In genomic region chr6:161242779-161243693, GRCh38 we compare ENCODE assay signal across 9 cellular contexts. TPM values are rescaled to one million over a fixed set of nuclear protein-coding genes. Genes with fewer than 3 reads are reported as not detected.
A peak's percentile ranks its signal among the peaks of the same experiment; 100 is the strongest.
DNase-seq lines count a peak whose midpoint lies in the region; ATAC-seq and TF ChIP-seq lines count a peak whose summit lies in the region.
"Had no signal": no experiment of that assay in that cellular context is flagged by ENCODE, and none has a peak within 500 bp of the region (broad histone marks: within the 10 kb centered on the region; RNA-seq: fewer than 3 reads in every experiment).

No MANE protein-coding gene starts in this region.

- TF ChIP-seq CTCF in endothelial cell (IDR thresholded peaks at IDR 0.05; ENCODE audit: unreplicated experiment): no peak

- no peak overlapping the region for H2AFZ ChIP-seq in trophoblast cell (ENCODE audit: insufficient read depth, low read length, poor library complexity)

- no peaks in the 10 kb centered on the region for H3K9me3 Mint-ChIP-seq in CD8-positive, alpha-beta memory T cell
- H3K9me3 Mint-ChIP-seq in T-cell (no peaks in the 10 kb centered on the region), endothelial cell (ENCODE audit: unreplicated experiment) (no peaks in the 10 kb centered on the region)

- no peak overlapping the region for H4K8ac ChIP-seq in trophoblast cell (ENCODE audit: low read depth, low read length)

- H2BK12ac ChIP-seq in trophoblast cell (ENCODE audit: low read length): no peak overlapping the region

- H2BK5ac ChIP-seq in trophoblast cell (ENCODE audit: low read depth, low read length, poor library complexity): no peak overlapping the region

- POLR2A ChIA-PET in CD8-positive, alpha-beta memory T cell (lab: Charles Lee): no interaction called here
- POLR2A ChIA-PET in T-cell (lab: Charles Lee): interaction anchor here in 1 of 2 donors (0.5 to 1.5 kb wide), 7 partner anchors 15 to 128 kb away, joined by 3 to 20 read pairs (median 6); partner anchors contain the start of gene AGPAT4

- H3K27ac ChIP-seq in CD8-positive, alpha-beta memory T cell (ENCODE audit: low read depth, low read length): no peak overlapping the region
- H3K27ac ChIP-seq in trophoblast cell (ENCODE audit: low read depth, low read length): no peak overlapping the region

- no peak overlapping the region for H3K23ac ChIP-seq in trophoblast cell (ENCODE audit: low read length)

- no peak overlapping the region for H4K12ac ChIP-seq in trophoblast cell (ENCODE audit: low read depth, low read length)

- H3K9ac ChIP-seq in trophoblast cell (ENCODE audit: low read length): no peak overlapping the region

- no peak overlapping the region for H3K14ac ChIP-seq in trophoblast cell (ENCODE audit: low read length)

- H3K4me2 ChIP-seq in trophoblast cell (ENCODE audit: low read length): no peak overlapping the region

- no peak overlapping the region for H3K18ac ChIP-seq in trophoblast cell (ENCODE audit: low read length)

- no peaks in the 10 kb centered on the region for H3K4me1 ChIP-seq in CD8-positive, alpha-beta memory T cell (ENCODE audit: insufficient read depth, low read length)
- H3K4me1 ChIP-seq in trophoblast cell (ENCODE audit: control insufficient read depth in 1 of 2, insufficient read depth in 2 of 2, low read length in 2 of 2): no peaks in the 10 kb centered on the region

- H3K4me1 Mint-ChIP-seq in CD8-positive, alpha-beta memory T cell: peaks cover 6 to 12% (median 6%) of the 10 kb centered on the region in 3 donors
- peaks cover 0 to 14% (median 6%) of the 10 kb centered on the region in 3 donors for H3K4me1 Mint-ChIP-seq in T-cell
- peaks cover 13% of the 10 kb centered on the region for H3K4me1 Mint-ChIP-seq in endothelial cell (ENCODE audit: unreplicated experiment)

- H3K4me3 Mint-ChIP-seq in CD8-positive, alpha-beta memory T cell: peak overlapping the region in 6 of 7 donors; percentile 1 to 69 (median 56)
- H3K4me3 Mint-ChIP-seq in T-cell: no peak overlapping the region
- H3K4me3 Mint-ChIP-seq in endothelial cell (ENCODE audit: unreplicated experiment): no peak overlapping the region
- H3K4me3 Mint-ChIP-seq: nephron had no signal

- H4K91ac ChIP-seq in trophoblast cell (ENCODE audit: low read depth, low read length): no peak overlapping the region

- H3K79me2 ChIP-seq in trophoblast cell (ENCODE audit: control insufficient read depth, insufficient read depth, low read length, poor library complexity): no peaks in the 10 kb centered on the region

- peak in 3 of 4 experiments; percentile 50 to 80 (median 77) for ATAC-seq in T-cell (replicated peaks in 1 of 4)
- ATAC-seq in GM18909 (IDR thresholded peaks at IDR 0.05; ENCODE audit: poor library complexity, unreplicated experiment): no peak
- no peak for ATAC-seq in GM21619 (IDR thresholded peaks at IDR 0.05; ENCODE audit: unreplicated experiment)
- no peak for ATAC-seq in HG02759 (IDR thresholded peaks at IDR 0.05; ENCODE audit: unreplicated experiment)

- peak overlapping the region; percentile 4 to 96 (median 89) for H3K27ac Mint-ChIP-seq in CD8-positive, alpha-beta memory T cell
- peak overlapping the region in 1 of 2 donors; percentile 21 for H3K27ac Mint-ChIP-seq in T-cell
- peak overlapping the region; percentile 95 for H3K27ac Mint-ChIP-seq in endothelial cell (ENCODE audit: unreplicated experiment)
- H3K27ac Mint-ChIP-seq: nephron had no signal

- no peak overlapping the region for H2BK120ac ChIP-seq in trophoblast cell (ENCODE audit: insufficient read depth, low read length, poor library complexity)

- DNase-seq in CD8-positive, alpha-beta memory T cell: peak; percentile 29 to 72 (median 63)
- DNase-seq in T-cell: peak in 33 of 34 experiments; percentile 22 to 88 (median 64)
- DNase-seq in endothelial cell (ENCODE audit: low spot score): peak; percentile 20
- DNase-seq in trophoblast cell: peak; percentile 90 to 93
- no peak for DNase-seq in stimulated activated naive CD4-positive, alpha-beta T cell (lab: John Stamatoyannopoulos, UW)

- H3K79me1 ChIP-seq in trophoblast cell (ENCODE audit: low read length): no peaks in the 10 kb centered on the region

- no peak overlapping the region for H2AK5ac ChIP-seq in trophoblast cell (ENCODE audit: low read length)

- H3K4ac ChIP-seq in trophoblast cell (ENCODE audit: low read depth, low read length): no peak overlapping the region

- H3K36me3 ChIP-seq in CD8-positive, alpha-beta memory T cell (ENCODE audit: insufficient read depth, low read length): no peaks in the 10 kb centered on the region
- H3K36me3 ChIP-seq in trophoblast cell (ENCODE audit: control insufficient read depth in 1 of 2, insufficient read depth in 2 of 2, low read length in 2 of 2): no peaks in the 10 kb centered on the region

- H3K9me3 ChIP-seq in CD8-positive, alpha-beta memory T cell (ENCODE audit: low read length): no peaks in the 10 kb centered on the region
- H3K9me3 ChIP-seq in trophoblast cell (ENCODE audit: insufficient read depth, low read depth, low read length): no peaks in the 10 kb centered on the region

- H3K27me3 Mint-ChIP-seq in CD8-positive, alpha-beta memory T cell: peaks cover 0 to 3% of the 10 kb centered on the region in 2 donors
- no peaks in the 10 kb centered on the region for H3K27me3 Mint-ChIP-seq in T-cell
- peaks cover 5% of the 10 kb centered on the region for H3K27me3 Mint-ChIP-seq in endothelial cell (ENCODE audit: unreplicated experiment)

- H3K4me3 ChIP-seq in CD8-positive, alpha-beta memory T cell (ENCODE audit: low read length): no peak overlapping the region
- no peak overlapping the region for H3K4me3 ChIP-seq in trophoblast cell (ENCODE audit: low read depth, low read length)

- peaks cover 1 to 8% (median 5%) of the 10 kb centered on the region in 3 donors for H3K36me3 Mint-ChIP-seq in CD8-positive, alpha-beta memory T cell
- H3K36me3 Mint-ChIP-seq in T-cell: peaks cover 22% of the 10 kb centered on the region
- peaks cover 6% of the 10 kb centered on the region for H3K36me3 Mint-ChIP-seq in endothelial cell (ENCODE audit: low read depth, unreplicated experiment)

- no CpG with 5 or more reads among the region's 28 CpGs for WGBS in trophoblast cell (ENCODE audit: extremely low coverage, insufficient coverage, insufficient read length)

- H3K27me3 ChIP-seq in CD8-positive, alpha-beta memory T cell (ENCODE audit: insufficient read depth, low read length, poor library complexity, severe bottlenecking): no peaks in the 10 kb centered on the region
- H3K27me3 ChIP-seq in trophoblast cell (ENCODE audit: insufficient read depth, low read length): no peaks in the 10 kb centered on the region

- CTCF ChIA-PET in CD8-positive, alpha-beta memory T cell (lab: Charles Lee): interaction anchor here (1.1 to 1.6 kb wide), 2 partner anchors 9 to 16 kb away, joined by 4 to 5 read pairs; no protein-coding TSS in a partner anchor
- CTCF ChIA-PET in T-cell (lab: Charles Lee): interaction anchor here in 1 of 2 donors (0.6 to 1.3 kb wide), 5 partner anchors 17 to 129 kb away, joined by 3 to 13 read pairs (median 5); partner anchors contain the start of gene AGPAT4

RNA-seq across cellular contexts. Expression of gene AGPAT4, which starts 30.8 kb away (rescaled TPM):
- total RNA-seq in CD8-positive, alpha-beta memory T cell: 1 to 10 TPM; 2.2 to 2.8 TPM
- polyA plus RNA-seq in CD8-positive, alpha-beta memory T cell: 5.9 TPM
- 10 to 100 TPM in 1 of 5 donors, 1 to 10 TPM in 4; 5.6 to 15.0 (median 6.3) TPM for total RNA-seq in T-cell
- 25.2 TPM for total RNA-seq in endothelial cell (ENCODE audit: unreplicated experiment)
- polyA plus RNA-seq in trophoblast cell (2013): 10.5 and 11.6 TPM in 2 replicates

Comparison
In these comparisons a context has a peak if more than half of its experiments do, and no peak if none do; other contexts are left out.
1. DNase-seq: peak in CD8-positive, alpha-beta memory T cell (5 of 5), T-cell (33 of 34), endothelial cell (single experiment) and trophoblast cell (2 of 2); none in stimulated activated naive CD4-positive, alpha-beta T cell (0 of 6).
2. H3K4me3 Mint-ChIP-seq: peak in CD8-positive, alpha-beta memory T cell (6 of 7); none in T-cell (0 of 3) and endothelial cell (single experiment).
3. ATAC-seq: peak in T-cell (3 of 4); none in GM18909 (single experiment), GM21619 (single experiment) and HG02759 (single experiment).